1 cellular context compared by ENCODE assay signal in genomic region chr9:136857606-136858412, GRCh38.
TF ChIP-seq lines count a peak whose summit lies in the region.

No MANE protein-coding gene starts in this region.

TF ChIP-seq in endothelial cell of umbilical vein, 7 proteins besides CTCF, POLR2A, EP300 and RAD21:
- TF ChIP-seq POLR2AphosphoS5 (IDR thresholded peaks at IDR 0.05; ENCODE audit: insufficient read depth, low read depth, low read length) (peak; percentile 10), FOS (IDR thresholded peaks at IDR 0.05; ENCODE audit: borderline replicate concordance, insufficient read depth, low read length) (no peak)
TF ChIP-seq in endothelial cell of umbilical vein: peak in this region for 1.
